ENCODE assay signal across 22 cellular contexts in the genomic region with DNA sequence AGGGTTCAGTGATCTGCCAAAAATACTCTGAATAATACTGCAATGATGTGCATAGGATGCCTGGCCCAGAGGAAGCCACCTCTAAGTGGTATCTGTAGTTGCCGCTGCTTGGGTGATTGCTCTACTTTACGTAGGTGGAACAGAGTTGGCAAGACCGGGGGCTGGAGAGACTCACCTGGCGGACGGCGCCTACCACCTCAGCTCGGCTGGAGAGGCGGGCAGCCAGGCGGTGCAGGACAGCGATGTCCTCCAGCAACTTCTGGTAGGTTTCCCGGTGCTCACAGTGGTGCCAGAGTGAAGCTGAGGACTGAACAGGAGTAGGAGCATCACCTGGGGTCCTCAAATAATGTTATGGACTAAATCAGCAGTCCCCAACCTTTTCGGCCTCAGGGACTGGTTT. TPM values are rescaled to one million over a fixed set of nuclear protein-coding genes. Genes with fewer than 3 reads are reported as not detected.
"Had no signal": no experiment of that assay in that cellular context is flagged by ENCODE, and none has a peak within 500 bp of the region (broad histone marks: within the 10 kb centered on the region; RNA-seq: fewer than 3 reads in every experiment).

No MANE protein-coding gene starts in this region.

- H3K9me3 Mint-ChIP-seq: activated naive CD4-positive, alpha-beta T cell treated with anti-CD3 and anti-CD28 coated beads, Interleukin-2, amount 50 U/mL, for 72 hours; naive B cell; neural crest cell; stimulated activated effector memory CD8-positive, alpha-beta T cell treated with anti-CD3 and anti-CD28 coated beads, Interleukin-12 subunit alpha, Interleukin-12 subunit beta, amount 100 ng/mL, for 72 hours had no signal

- H3K27ac ChIP-seq: cardiac muscle cell, ovary, WERI-Rb-1 had no signal

- H3K27me3 ChIP-seq: cardiac muscle cell, heart left ventricle, left lung, ovary, tibial nerve, vagina had no signal

- H3K4me3 ChIP-seq: cardiac muscle cell, heart left ventricle, left lung, ovary, psoas muscle, skin epidermis, tibial nerve, vagina had no signal

- H3K9me3 ChIP-seq: heart left ventricle, left lung, ovary, psoas muscle, tibial nerve, vagina had no signal

- H3K27me3 Mint-ChIP-seq: naive B cell had no signal

- ATAC-seq: activated naive CD4-positive, alpha-beta T cell treated with anti-CD3 and anti-CD28 coated beads, Interleukin-2, amount 50 U/mL, for 72 hours; heart left ventricle; left lung; psoas muscle; right cardiac atrium; stimulated activated effector memory CD8-positive, alpha-beta T cell treated with anti-CD3 and anti-CD28 coated beads, Interleukin-12 subunit alpha, Interleukin-12 subunit beta, amount 100 ng/mL, for 72 hours had no signal

- H3K4me3 Mint-ChIP-seq: neural crest cell; stimulated activated effector memory CD8-positive, alpha-beta T cell treated with anti-CD3 and anti-CD28 coated beads, Interleukin-12 subunit alpha, Interleukin-12 subunit beta, amount 100 ng/mL, for 72 hours had no signal

- H3K36me3 Mint-ChIP-seq: activated naive CD4-positive, alpha-beta T cell treated with anti-CD3 and anti-CD28 coated beads, Interleukin-2, amount 50 U/mL, for 72 hours; stimulated activated effector memory CD8-positive, alpha-beta T cell treated with anti-CD3 and anti-CD28 coated beads, Interleukin-12 subunit alpha, Interleukin-12 subunit beta, amount 100 ng/mL, for 72 hours had no signal

- H3K27ac Mint-ChIP-seq: activated naive CD4-positive, alpha-beta T cell treated with anti-CD3 and anti-CD28 coated beads, Interleukin-2, amount 50 U/mL, for 72 hours; stimulated activated effector memory CD8-positive, alpha-beta T cell treated with anti-CD3 and anti-CD28 coated beads, Interleukin-12 subunit alpha, Interleukin-12 subunit beta, amount 100 ng/mL, for 72 hours had no signal

- H3K36me3 ChIP-seq: cardiac muscle cell, left lung, ovary, tibial nerve, WERI-Rb-1 had no signal

- DNase-seq: activated CD4-positive, alpha-beta T cell treated with anti-CD3 and anti-CD28 coated beads for 1 hour; activated gamma-delta T cell treated with Interleukin-2 at 50 U/mL for 16 hours; heart left ventricle; left lung; mammary epithelial cell; naive B cell; ovary; psoas muscle; right cardiac atrium; stimulated activated CD4-positive, alpha-beta T cell treated with anti-CD3 and anti-CD28 coated beads, Interleukin-4, amount 100 ng/mL, for 24 hours; SW 1271; T-helper 2 cell; WERI-Rb-1 had no signal

RNA-seq across cellular contexts. Expression of a gene that starts 34.5 kb away (rescaled TPM):
- total RNA-seq: activated CD8-positive, alpha-beta memory T cell treated with anti-CD3 and anti-CD28 coated beads for 36 hours; activated naive CD4-positive, alpha-beta T cell treated with anti-CD3 and anti-CD28 coated beads, Interleukin-2, amount 50 U/mL, for 72 hours; cardiac muscle cell; kidney epithelial cell; mammary epithelial cell had no signal
